In genomic region chr11:112523477-112523876, GRCh38 we compare ENCODE assay signal across 10 cellular contexts.
A peak's percentile ranks its signal among the peaks of the same experiment; 100 is the strongest.
DNase-seq lines count a peak whose midpoint lies in the region; TF ChIP-seq lines count a peak whose summit lies in the region.
"Had no signal": no experiment of that assay in that cellular context is flagged by ENCODE, and none has a peak within 500 bp of the region (broad histone marks: within the 10 kb centered on the region; RNA-seq: fewer than 3 reads in every experiment).

No MANE protein-coding gene starts in this region.

- peaks cover 24 to 42% (median 28%) of the 10 kb centered on the region in 3 donors for H3K4me1 ChIP-seq in esophagus squamous epithelium
- no peaks in the 10 kb centered on the region for H3K4me1 ChIP-seq in CD4-positive, alpha-beta memory T cell (ENCODE audit: insufficient read depth, low read length)

- no peaks in the 10 kb centered on the region for H3K36me3 Mint-ChIP-seq in nephron progenitor cell (ENCODE audit: low read depth)
- H3K36me3 Mint-ChIP-seq in CD4-positive, alpha-beta memory T cell = no peaks in the 10 kb centered on the region
- H3K36me3 Mint-ChIP-seq: T-cell had no signal

- peaks cover 20% of the 10 kb centered on the region for H3K27me3 Mint-ChIP-seq in nephron progenitor cell (ENCODE audit: low read depth, poor library complexity)
- peaks cover 0 to 9% of the 10 kb centered on the region in 2 donors for H3K27me3 Mint-ChIP-seq in CD4-positive, alpha-beta memory T cell

- no peaks in the 10 kb centered on the region for H3K36me3 ChIP-seq in esophagus squamous epithelium
- H3K36me3 ChIP-seq in CD4-positive, alpha-beta memory T cell (ENCODE audit: insufficient read depth, low read length) = no peaks in the 10 kb centered on the region
- H3K36me3 ChIP-seq: neutrophil had no signal

- DNase-seq in COR-L47 (lab: John Stamatoyannopoulos, UW) = peak; percentile 94
- DNase-seq in NCI-H69 (lab: John Stamatoyannopoulos, UW) = peak; percentile 99
- DNase-seq in esophagus squamous epithelium (lab: John Stamatoyannopoulos, UW) = no peak
- DNase-seq in nephron progenitor cell = peak; percentile 29
- no peak for DNase-seq in GM19238 (ENCODE audit: insufficient read length, low spot score)
- DNase-seq in NCI-H187 (lab: John Stamatoyannopoulos, UW) = no peak
- no peak for DNase-seq in posterior vena cava (ENCODE audit: low spot score)
- DNase-seq in CD4-positive, alpha-beta memory T cell = no peak
- DNase-seq: T-cell had no signal

- H3K9me3 Mint-ChIP-seq in nephron progenitor cell = peaks cover 9% of the 10 kb centered on the region
- peaks cover 0 to 5% (median under 1%) of the 10 kb centered on the region in 8 donors for H3K9me3 Mint-ChIP-seq in CD4-positive, alpha-beta memory T cell
- H3K9me3 Mint-ChIP-seq: T-cell had no signal

- H3K4me3 ChIP-seq in esophagus squamous epithelium = no peak overlapping the region
- no peak overlapping the region for H3K4me3 ChIP-seq in CD4-positive, alpha-beta memory T cell (ENCODE audit: low read length in 2 of 2)

- CTCF ChIA-PET in CD4-positive, alpha-beta memory T cell (lab: Charles Lee; ENCODE audit: partially characterized antibody) = interaction anchor here (1.8 to 1.9 kb wide), 2 partner anchors 17 to 32 kb away, joined by 3 to 7 read pairs; no protein-coding TSS in a partner anchor

- intact Hi-C loops in esophagus squamous epithelium (cut with DNase I) = no loop called here
- intact Hi-C loops in posterior vena cava (cut with DNase I) = no loop called here
- intact Hi-C loops in CD4-positive, alpha-beta memory T cell (cut with micrococcal nuclease) = no loop called here

- peak overlapping the region; percentile 64 for H3K27ac Mint-ChIP-seq in nephron progenitor cell
- peak overlapping the region in 2 of 7 donors; percentile 15 to 63 for H3K27ac Mint-ChIP-seq in CD4-positive, alpha-beta memory T cell

- H3K9me3 ChIP-seq in esophagus squamous epithelium = no peaks in the 10 kb centered on the region
- H3K9me3 ChIP-seq in CD4-positive, alpha-beta memory T cell (ENCODE audit: control insufficient read depth in 1 of 2, low read length in 2 of 2) = no peaks in the 10 kb centered on the region
- H3K9me3 ChIP-seq: neutrophil had no signal

- H3K27me3 ChIP-seq in esophagus squamous epithelium = peaks cover 0 to 21% (median 0%) of the 10 kb centered on the region in 4 donors
- H3K27me3 ChIP-seq in CD4-positive, alpha-beta memory T cell (ENCODE audit: insufficient read depth, low read length) = no peaks in the 10 kb centered on the region
- H3K27me3 ChIP-seq: neutrophil had no signal

- no peak for TF ChIP-seq CTCF in esophagus squamous epithelium (IDR thresholded peaks at IDR 0.05)
- no peak for TF ChIP-seq CTCF in nephron progenitor cell (IDR thresholded peaks at IDR 0.05)

- H3K4me3 Mint-ChIP-seq in nephron progenitor cell = no peak overlapping the region
- H3K4me3 Mint-ChIP-seq in CD4-positive, alpha-beta memory T cell = no peak overlapping the region
- H3K4me3 Mint-ChIP-seq: T-cell had no signal

- POLR2A ChIA-PET in CD4-positive, alpha-beta memory T cell (lab: Charles Lee; ENCODE audit: partially characterized antibody) = no interaction called here

- no peak for TF ChIP-seq POLR2A in esophagus squamous epithelium (IDR thresholded peaks at IDR 0.05)

- H3K4me1 Mint-ChIP-seq in nephron progenitor cell = peaks cover 52% of the 10 kb centered on the region
- H3K4me1 Mint-ChIP-seq in CD4-positive, alpha-beta memory T cell = peaks cover 4 to 50% (median 34%) of the 10 kb centered on the region in 4 donors

- 18 to 21% methylated on average over 4 of the region's 4 CpGs for WGBS in esophagus squamous epithelium, 2 donors

- H3K27ac ChIP-seq in esophagus squamous epithelium = peak overlapping the region; percentile 13 to 57 (median 34)
- H3K27ac ChIP-seq in CD4-positive, alpha-beta memory T cell (ENCODE audit: low read depth, low read length) = no peak overlapping the region
- H3K27ac ChIP-seq: neutrophil had no signal

Comparison
In these comparisons a context has a peak if more than half of its experiments do, and no peak if none do; other contexts are left out.
1. DNase-seq: peak in COR-L47 (single experiment), NCI-H69 (single experiment) and nephron progenitor cell (single experiment); none in esophagus squamous epithelium (single experiment), GM19238 (single experiment), NCI-H187 (0 of 2), posterior vena cava (single experiment) and CD4-positive, alpha-beta memory T cell (0 of 5).